8 cellular contexts compared by ENCODE assay signal in genomic region chr4:25441519-25442117, GRCh38.
DNase-seq lines count a peak whose midpoint lies in the region; ATAC-seq and TF ChIP-seq lines count a peak whose summit lies in the region.

No MANE protein-coding gene starts in this region.

- H3K9ac ChIP-seq in DND-41 (ENCODE audit: low read depth, low read length) = no peak overlapping the region
- no peak overlapping the region for H3K9ac ChIP-seq in mammary epithelial cell (ENCODE audit: insufficient read depth, low read length)

- H3K79me2 ChIP-seq in DND-41 (ENCODE audit: insufficient read depth, low read length) (no peaks in the 10 kb centered on the region), mammary epithelial cell (ENCODE audit: insufficient read depth, low read length) (no peaks in the 10 kb centered on the region)

- TF ChIP-seq CTCF in DND-41 (IDR thresholded peaks at IDR 0.05; ENCODE audit: borderline replicate concordance, extremely low read depth, low read length, poor library complexity, severe bottlenecking) = peak; percentile 59
- peak; percentile 86 to 91 for TF ChIP-seq CTCF in mammary epithelial cell (conservative IDR thresholded peaks at IDR 0.05 in 1 of 2, IDR thresholded peaks at IDR 0.05 in 1 of 2; ENCODE audit: extremely low read depth in 1 of 2, insufficient read depth in 1 of 2, low read depth in 1 of 2, low read length in 2 of 2)
- peak in 5 of 6 experiments; percentile 26 to 67 (median 56) for TF ChIP-seq CTCF in upper lobe of left lung (IDR thresholded peaks at IDR 0.05)

- TF ChIP-seq POLR2A in upper lobe of left lung (IDR thresholded peaks at IDR 0.05) = no peak

- WGBS in mammary epithelial cell (ENCODE audit: low coverage, missing lambda C conversion rate) = 46% methylated on average over 6 of the region's 6 CpGs
- WGBS in upper lobe of left lung, 2 donors = 53% methylated on average over 6 of the region's 6 CpGs

- BruUV-seq in mammary epithelial cell (replicated peaks; lab: Mats Ljungman, UMichigan) = no TSS peak

- in situ Hi-C loops in mammary epithelial cell (cut with MboI; ENCODE audit: low sequenced_read_pairs in 2 of 2) = loop anchor here (5.0 to 25.0 kb wide), 3 partner anchors 321 to 471 kb away; partner anchors contain the start of gene SMIM20 (in 1 of the 2)

- dilution Hi-C loops in mammary epithelial cell (cut with HindIII; ENCODE audit: low sequenced_read_pairs) = loop anchor here (5.0 kb wide), 1 partner anchor 331 kb away; no protein-coding TSS in a partner anchor

- peak; percentile 62; the same call in 1 of the 3 replicates for ATAC-seq in DND-41 (ENCODE audit: insufficient read depth, low read depth)
- peak; percentile 60 to 80 for ATAC-seq in upper lobe of left lung (ENCODE audit: low FRiP score in 2 of 2)
- no peak for ATAC-seq in HG03354 (IDR thresholded peaks at IDR 0.05; ENCODE audit: poor library complexity, severe bottlenecking, unreplicated experiment)

- no peaks in the 10 kb centered on the region for H4K20me1 ChIP-seq in DND-41 (ENCODE audit: insufficient read depth, low read length)
- no peaks in the 10 kb centered on the region for H4K20me1 ChIP-seq in mammary epithelial cell (ENCODE audit: insufficient read depth, low read length)

- intact Hi-C loops in mammary epithelial cell (cut with micrococcal nuclease) = loop anchor here (1.0 to 10.0 kb wide), 8 partner anchors 111 to 969 kb away; partner anchors contain the start of genes SEL1L3 and SMIM20

- no peak overlapping the region for H3K4me2 ChIP-seq in DND-41 (ENCODE audit: insufficient read depth, low read length)
- no peak overlapping the region for H3K4me2 ChIP-seq in mammary epithelial cell (ENCODE audit: insufficient read depth, low read depth, low read length)

- CTCF ChIA-PET in mammary epithelial cell (lab: Charles Lee; ENCODE audit: low non-redundant PET) = interaction anchor here (0.6 to 0.9 kb wide), 4 partner anchors 71 to 514 kb away, joined by 3 to 9 read pairs (median 4); no protein-coding TSS in a partner anchor

- H3K4me1 ChIP-seq in DND-41 (ENCODE audit: insufficient read depth, low read length) (no peaks in the 10 kb centered on the region), mammary epithelial cell (ENCODE audit: insufficient read depth, low read length) (no peaks in the 10 kb centered on the region), upper lobe of left lung (peaks cover 0 to 24% (median 12%) of the 10 kb centered on the region in 4 donors)

- DNase-seq in DND-41 (peak; percentile 18), HT1080 (ENCODE audit: low read depth) (peak; percentile 66), NOMO-1 (lab: John Stamatoyannopoulos, UW; ENCODE audit: unreplicated experiment in 2 of 2) (peak; percentile 24 to 30), mammary epithelial cell (peak; percentile 41), kidney glomerular epithelial cell (lab: John Stamatoyannopoulos, UW) (peak; percentile 75), upper lobe of left lung (peak in 1 of 2 donors; percentile 75), NCI-H1048 (lab: John Stamatoyannopoulos, UW) (no peak)

- H2AFZ ChIP-seq in DND-41 (ENCODE audit: low read depth, low read length) (no peak overlapping the region), mammary epithelial cell (ENCODE audit: low read depth, low read length) (no peak overlapping the region)

- no peaks in the 10 kb centered on the region for H3K36me3 ChIP-seq in DND-41 (ENCODE audit: insufficient read depth, low read length)
- no peaks in the 10 kb centered on the region for H3K36me3 ChIP-seq in mammary epithelial cell (ENCODE audit: insufficient read depth, low read length)
- H3K36me3 ChIP-seq in upper lobe of left lung = no peaks in the 10 kb centered on the region

- no peak overlapping the region for H3K4me3 ChIP-seq in DND-41 (ENCODE audit: low read depth in 1 of 2, low read length in 2 of 2)
- no peak overlapping the region for H3K4me3 ChIP-seq in mammary epithelial cell (replicated peaks in 1 of 3; ENCODE audit: insufficient read depth in 1 of 3, low read depth in 2 of 3, low read length in 3 of 3)
- no peak overlapping the region for H3K4me3 ChIP-seq in upper lobe of left lung

- H3K27me3 ChIP-seq in DND-41 (ENCODE audit: insufficient read depth, low read length, poor library complexity) (no peaks in the 10 kb centered on the region), mammary epithelial cell (ENCODE audit: insufficient read depth, low read length) (no peaks in the 10 kb centered on the region), upper lobe of left lung (no peaks in the 10 kb centered on the region)

- H3K27ac ChIP-seq in DND-41 (ENCODE audit: low read length) (no peak overlapping the region), mammary epithelial cell (ENCODE audit: insufficient read depth, low read depth, low read length) (no peak overlapping the region), upper lobe of left lung (peak overlapping the region in 2 of 4 donors; percentile 43 to 82)

- no peaks in the 10 kb centered on the region for H3K9me3 ChIP-seq in DND-41 (ENCODE audit: insufficient read depth, low read length, severe bottlenecking)
- no peaks in the 10 kb centered on the region for H3K9me3 ChIP-seq in mammary epithelial cell (replicated peaks; ENCODE audit: insufficient read depth, low read length)
- no peaks in the 10 kb centered on the region for H3K9me3 ChIP-seq in upper lobe of left lung

- no peak for TF ChIP-seq EP300 in upper lobe of left lung (IDR thresholded peaks at IDR 0.05)
